In the genomic region with DNA sequence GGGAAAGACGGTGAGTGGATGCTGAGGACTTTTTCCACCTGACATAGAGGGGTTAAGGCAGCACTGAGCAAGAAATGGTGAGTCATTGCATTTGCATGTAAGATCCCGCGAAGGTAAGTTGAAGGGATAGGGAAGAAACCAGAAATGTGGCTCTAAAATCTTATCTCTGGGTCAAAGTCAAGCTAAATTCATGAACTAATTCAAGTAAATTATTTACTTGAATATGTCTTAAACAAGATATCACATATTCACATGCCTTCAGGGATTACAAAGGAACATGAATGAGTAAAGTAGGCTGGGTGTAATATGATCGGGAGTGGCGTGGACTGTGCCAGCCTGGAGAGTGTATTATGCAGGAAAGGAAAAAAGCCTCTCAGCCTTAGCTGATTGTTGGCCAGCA, we compare ENCODE assay signal across 1 cellular context.
TF ChIP-seq lines count a peak whose summit lies in the region.

No MANE protein-coding gene starts in this region.

TF ChIP-seq in K562, 482 proteins besides CTCF, POLR2A, EP300 and RAD21 (continued from another document):
- TF ChIP-seq, protein P1, sequence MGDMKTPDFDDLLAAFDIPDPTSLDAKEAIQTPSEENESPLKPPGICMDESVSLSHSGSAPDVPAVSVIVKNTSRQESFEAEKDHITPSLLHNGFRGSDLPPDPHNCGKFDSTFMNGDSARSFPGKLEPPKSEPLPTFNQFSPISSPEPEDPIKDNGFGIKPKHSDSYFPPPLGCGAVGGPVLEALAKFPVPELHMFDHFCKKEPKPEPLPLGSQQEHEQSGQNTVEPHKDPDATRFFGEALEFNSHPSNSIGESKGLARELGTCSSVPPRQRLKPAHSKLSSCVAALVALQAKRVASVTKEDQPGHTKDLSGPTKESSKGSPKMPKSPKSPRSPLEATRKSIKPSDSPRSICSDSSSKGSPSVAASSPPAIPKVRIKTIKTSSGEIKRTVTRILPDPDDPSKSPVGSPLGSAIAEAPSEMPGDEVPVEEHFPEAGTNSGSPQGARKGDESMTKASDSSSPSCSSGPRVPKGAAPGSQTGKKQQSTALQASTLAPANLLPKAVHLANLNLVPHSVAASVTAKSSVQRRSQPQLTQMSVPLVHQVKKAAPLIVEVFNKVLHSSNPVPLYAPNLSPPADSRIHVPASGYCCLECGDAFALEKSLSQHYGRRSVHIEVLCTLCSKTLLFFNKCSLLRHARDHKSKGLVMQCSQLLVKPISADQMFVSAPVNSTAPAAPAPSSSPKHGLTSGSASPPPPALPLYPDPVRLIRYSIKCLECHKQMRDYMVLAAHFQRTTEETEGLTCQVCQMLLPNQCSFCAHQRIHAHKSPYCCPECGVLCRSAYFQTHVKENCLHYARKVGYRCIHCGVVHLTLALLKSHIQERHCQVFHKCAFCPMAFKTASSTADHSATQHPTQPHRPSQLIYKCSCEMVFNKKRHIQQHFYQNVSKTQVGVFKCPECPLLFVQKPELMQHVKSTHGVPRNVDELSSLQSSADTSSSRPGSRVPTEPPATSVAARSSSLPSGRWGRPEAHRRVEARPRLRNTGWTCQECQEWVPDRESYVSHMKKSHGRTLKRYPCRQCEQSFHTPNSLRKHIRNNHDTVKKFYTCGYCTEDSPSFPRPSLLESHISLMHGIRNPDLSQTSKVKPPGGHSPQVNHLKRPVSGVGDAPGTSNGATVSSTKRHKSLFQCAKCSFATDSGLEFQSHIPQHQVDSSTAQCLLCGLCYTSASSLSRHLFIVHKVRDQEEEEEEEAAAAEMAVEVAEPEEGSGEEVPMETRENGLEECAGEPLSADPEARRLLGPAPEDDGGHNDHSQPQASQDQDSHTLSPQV (IDR thresholded peaks at IDR 0.05) = 0 out of 2 replicates have a peak, but pooled peaks have one; percentile 20
TF ChIP-seq in K562: peak in this region for 6.
